In genomic region chr13:29571876-29572570, GRCh38 we compare ENCODE assay signal across 15 cellular contexts. TPM values are rescaled to one million over a fixed set of nuclear protein-coding genes. Genes with fewer than 3 reads are reported as not detected.
DNase-seq lines count a peak whose midpoint lies in the region; ATAC-seq and TF ChIP-seq lines count a peak whose summit lies in the region.
"Had no signal": no experiment of that assay in that cellular context is flagged by ENCODE, and none has a peak within 500 bp of the region (broad histone marks: within the 10 kb centered on the region; RNA-seq: fewer than 3 reads in every experiment).

No MANE protein-coding gene starts in this region.

- H2BK5ac ChIP-seq in IMR-90 (ENCODE audit: low read depth, low read length, poor library complexity, severe bottlenecking): no peak overlapping the region

- in situ Hi-C loops in IMR-90 (cut with MboI; ENCODE audit: low sequenced_read_pairs): no loop called here

- H3K27me3 ChIP-seq in IMR-90 (ENCODE audit: control insufficient read depth, insufficient read depth, low read length): no peaks in the 10 kb centered on the region
- H3K27me3 ChIP-seq: BLaER1 had no signal

- BruUV-seq in IMR-90 (replicated peaks; lab: Mats Ljungman, UMichigan): no TSS peak

- no peak overlapping the region for H2BK15ac ChIP-seq in IMR-90 (ENCODE audit: low read depth, low read length)

- H3K9me3 ChIP-seq in IMR-90 (ENCODE audit: control insufficient read depth, insufficient read depth, low read length): no peaks in the 10 kb centered on the region
- H3K9me3 ChIP-seq: BLaER1 had no signal

- WGBS in IMR-90 (ENCODE audit: extremely low coverage in 2 of 2, insufficient read length in 1 of 2), 2 experiments: 98% methylated on average over 6 of the region's 17 CpGs; no CpG with 5 or more reads in 1 of the 2 experiments

- no peak overlapping the region for H2BK120ac ChIP-seq in IMR-90 (ENCODE audit: low read depth, low read length)

- H3K9ac ChIP-seq in IMR-90 (ENCODE audit: low read depth, low read length): no peak overlapping the region
- H3K9ac ChIP-seq: BLaER1 had no signal

- H3K4me3 Mint-ChIP-seq in neural crest cell: no peak overlapping the region

- H3K4me3 ChIP-seq in IMR-90 (ENCODE audit: insufficient read depth, low read depth, low read length) (no peak overlapping the region), coronary artery (no peak overlapping the region)
- H3K4me3 ChIP-seq: BLaER1 had no signal

- DNase-seq in DMS53 (lab: John Stamatoyannopoulos, UW) (peak; percentile 58), DMS53 treated with DMSO at 0.1 percent for 48 hours (lab: John Stamatoyannopoulos, UW; ENCODE audit: unreplicated experiment) (no peak), IMR-90 (no peak), coronary artery (ENCODE audit: low spot score) (peak; percentile 50), neural crest cell (ENCODE audit: low read depth, low spot score) (no peak), EL (no peak), HCEC 1CT (no peak)
- DNase-seq: Kasumi-1, NCI-H2029, NCI-H2171 treated with DMSO at 0.1 percent for 48 hours, NCI-H524 had no signal

- no peak overlapping the region for H3K18ac ChIP-seq in IMR-90 (ENCODE audit: low read depth, low read length)

- H4K8ac ChIP-seq in IMR-90 (ENCODE audit: low read depth in 2 of 2, low read length in 2 of 2): no peak overlapping the region

- peaks cover 9% of the 10 kb centered on the region for H3K4me1 ChIP-seq in IMR-90 (ENCODE audit: control insufficient read depth, insufficient read depth, low read length)

- H3K27ac Mint-ChIP-seq in neural crest cell (ENCODE audit: unreplicated experiment): peak overlapping the region; percentile 32

- H3K56ac ChIP-seq in IMR-90 (ENCODE audit: extremely low read depth, insufficient read depth, low read length): no peak overlapping the region

- H3K4me2 ChIP-seq in IMR-90 (ENCODE audit: low read depth, low read length): no peak overlapping the region
- H3K4me2 ChIP-seq: BLaER1 had no signal

- no peaks in the 10 kb centered on the region for H3K27me3 Mint-ChIP-seq in neural crest cell (ENCODE audit: low read depth)

- CTCF ChIA-PET in IMR-90 (lab: Yijun Ruan, JAX): no interaction called here

- peaks cover 88% of the 10 kb centered on the region for H4K20me1 ChIP-seq in IMR-90 (ENCODE audit: insufficient read depth, low read length)

- H4K5ac ChIP-seq in IMR-90 (ENCODE audit: low read depth, low read length): no peak overlapping the region

- ATAC-seq in IMR-90 (ENCODE audit: low read depth): no peak
- no peak for ATAC-seq in GM19463 (IDR thresholded peaks at IDR 0.05; ENCODE audit: unreplicated experiment)
- ATAC-seq: HCT116 had no signal

- dilution Hi-C loops in IMR-90 (cut with HindIII; ENCODE audit: low sequenced_read_pairs, unreplicated experiment): no loop called here

- no peaks in the 10 kb centered on the region; the same call in 1 of the 2 replicates for H3K36me3 ChIP-seq in IMR-90 (ENCODE audit: control insufficient read depth, insufficient read depth, low read length)

- H3K9me3 Mint-ChIP-seq in neural crest cell: no peaks in the 10 kb centered on the region

- no peak overlapping the region for H4K91ac ChIP-seq in IMR-90 (ENCODE audit: insufficient read depth, low read depth, low read length)

- H3K4ac ChIP-seq in IMR-90 (ENCODE audit: low read depth, low read length): no peak overlapping the region

- no peak overlapping the region for H3K23ac ChIP-seq in IMR-90 (ENCODE audit: low read depth, low read length)

- POLR2A ChIA-PET in IMR-90 (lab: Charles Lee; ENCODE audit: unreplicated experiment): no interaction called here

- TF ChIP-seq POLR2A in IMR-90 (IDR thresholded peaks at IDR 0.05; ENCODE audit: low read depth, low read length): no peak

- H3K27ac ChIP-seq in IMR-90 (ENCODE audit: insufficient read depth, low read length) (no peak overlapping the region), coronary artery (no peak overlapping the region)
- H3K27ac ChIP-seq: 22Rv1, BLaER1 had no signal

- intact Hi-C loops in IMR-90 (cut with micrococcal nuclease): no loop called here

- H3K36me3 Mint-ChIP-seq in neural crest cell (ENCODE audit: low read depth): peaks cover 2% of the 10 kb centered on the region

- no peak for TF ChIP-seq CTCF in IMR-90 (conservative IDR thresholded peaks at IDR 0.05; ENCODE audit: low read depth, low read length)
- no peak for TF ChIP-seq CTCF in coronary artery (IDR thresholded peaks at IDR 0.05)
- no peak for TF ChIP-seq CTCF in neural crest cell (conservative IDR thresholded peaks at IDR 0.05)

- no peak overlapping the region for H2AK5ac ChIP-seq in IMR-90 (ENCODE audit: low read depth, low read length)

- no peak overlapping the region for H3K14ac ChIP-seq in IMR-90 (replicated peaks; ENCODE audit: low read depth, low read length)

- no peak overlapping the region for H2BK20ac ChIP-seq in IMR-90 (ENCODE audit: low read depth, low read length)

- peak overlapping the region; percentile 48 for H2AFZ ChIP-seq in IMR-90 (replicated peaks; ENCODE audit: low read length, poor library complexity)

- no peak overlapping the region for H2AK9ac ChIP-seq in IMR-90 (replicated peaks; ENCODE audit: low read depth, low read length, poor library complexity)

- H3K79me1 ChIP-seq in IMR-90 (ENCODE audit: low read depth in 1 of 2, low read length in 2 of 2): peaks cover 25 to 89% of the 10 kb centered on the region in 2 experiments

- peaks cover 47% of the 10 kb centered on the region for H3K4me1 Mint-ChIP-seq in neural crest cell

- H3K9me1 ChIP-seq in IMR-90 (ENCODE audit: insufficient read depth, low read length): peaks cover 34% of the 10 kb centered on the region

- TF ChIP-seq RAD21 in IMR-90 (IDR thresholded peaks at IDR 0.05; ENCODE audit: low read length): no peak

TF ChIP-seq in IMR-90, 13 proteins besides CTCF, POLR2A, EP300 and RAD21:
- no peak for TF ChIP-seq MAZ (IDR thresholded peaks at IDR 0.05; ENCODE audit: borderline replicate concordance, low read depth, low read length)
- TF ChIP-seq BHLHE40 (IDR thresholded peaks at IDR 0.05; ENCODE audit: low read depth, low read length): no peak
- TF ChIP-seq USF2 (IDR thresholded peaks at IDR 0.05; ENCODE audit: low read depth, low read length): no peak

RNA-seq across cellular contexts. Expression of gene SLC7A1, which starts 23.5 kb away (rescaled TPM):
- 9.7 and 10.3 TPM in 2 replicates for total RNA-seq in IMR-90 (2012; rRNA removed)
- 20.4 and 22.3 TPM in 2 replicates for polyA plus RNA-seq in IMR-90 (2012; rRNA removed)
- 10.1 and 16.9 TPM in 2 replicates for polyA plus RNA-seq in IMR-90 (2012; cell fraction: cytosol; rRNA removed)
- polyA plus RNA-seq in IMR-90 (2012; cell fraction: nucleus; rRNA removed; ENCODE audit: low replicate concordance): 25.5 and 27.8 TPM in 2 replicates
- 69.7 and 71.0 TPM in 2 replicates for total RNA-seq in neural crest cell

Comparison
In these comparisons a context has a peak if more than half of its experiments do, and no peak if none do; other contexts are left out.
1. DNase-seq: peak in DMS53 (single experiment) and coronary artery (single experiment); none in DMS53 treated with DMSO at 0.1 percent for 48 hours (single experiment), IMR-90 (single experiment), neural crest cell (single experiment), EL (single experiment) and HCEC 1CT (single experiment).